Comparison of ENCODE assay signal across 27 cellular contexts in genomic region chr14:94751956-94752355, GRCh38. TPM values are rescaled to one million over a fixed set of nuclear protein-coding genes. Genes with fewer than 3 reads are reported as not detected.
"Had no signal": no experiment of that assay in that cellular context is flagged by ENCODE, and none has a peak within 500 bp of the region (broad histone marks: within the 10 kb centered on the region; RNA-seq: fewer than 3 reads in every experiment).

No MANE protein-coding gene starts in this region.

- H3K4me3 ChIP-seq: prostate gland, stomach, testis, tibial artery had no signal

- H2AFZ ChIP-seq: parathyroid adenoma had no signal

- H3K27ac ChIP-seq: neutrophil, parathyroid adenoma, prostate gland, stomach, testis, tibial artery had no signal

- DNase-seq: cortex of kidney; effector memory CD8-positive, alpha-beta T cell; head of caudate nucleus; mesendoderm; naive thymus-derived CD8-positive, alpha-beta T cell; right cardiac atrium; small intestine; stimulated activated CD4-positive, alpha-beta T cell treated with anti-CD3 and anti-CD28 coated beads, Interleukin-12 subunit alpha, Interleukin-12 subunit beta, amount 100 ng/mL, for 4 hours; stimulated activated CD4-positive, alpha-beta T cell treated with anti-CD3 and anti-CD28 coated beads, Interleukin-1b, Interleukin-23, amount 100 ng/mL, for 48 hours; stimulated activated CD4-positive, alpha-beta T cell treated with anti-CD3 and anti-CD28 coated beads, Interleukin-4, amount 100 ng/mL, for 24 hours; stimulated activated naive CD4-positive, alpha-beta T cell treated with Interleukin-2 at 50 U/mL for 16 hours; stomach; substantia nigra; testis had no signal

- H3K79me2 ChIP-seq: parathyroid adenoma had no signal

- H3K27me3 ChIP-seq: testis had no signal

- H3K4me3 Mint-ChIP-seq: effector memory CD8-positive, alpha-beta T cell; naive thymus-derived CD8-positive, alpha-beta T cell; stimulated activated effector memory CD8-positive, alpha-beta T cell treated with anti-CD3 and anti-CD28 coated beads, Interleukin-12 subunit alpha, Interleukin-12 subunit beta, amount 100 ng/mL, for 72 hours; type B pancreatic cell had no signal

- H3K9me3 Mint-ChIP-seq: effector memory CD8-positive, alpha-beta T cell; naive thymus-derived CD8-positive, alpha-beta T cell; stimulated activated effector memory CD8-positive, alpha-beta T cell treated with anti-CD3 and anti-CD28 coated beads, Interleukin-12 subunit alpha, Interleukin-12 subunit beta, amount 100 ng/mL, for 72 hours; type B pancreatic cell had no signal

- H3K4me1 Mint-ChIP-seq: naive thymus-derived CD8-positive, alpha-beta T cell; stimulated activated effector memory CD8-positive, alpha-beta T cell treated with anti-CD3 and anti-CD28 coated beads, Interleukin-12 subunit alpha, Interleukin-12 subunit beta, amount 100 ng/mL, for 72 hours had no signal

- H3K9me3 ChIP-seq: neutrophil, prostate gland, stomach, testis, tibial artery had no signal

- H3K27ac Mint-ChIP-seq: effector memory CD8-positive, alpha-beta T cell; naive thymus-derived CD8-positive, alpha-beta T cell; stimulated activated effector memory CD8-positive, alpha-beta T cell treated with anti-CD3 and anti-CD28 coated beads, Interleukin-12 subunit alpha, Interleukin-12 subunit beta, amount 100 ng/mL, for 72 hours; type B pancreatic cell had no signal

- H3K36me3 ChIP-seq: neutrophil, prostate gland, stomach, tibial artery had no signal

- H3K4me1 ChIP-seq: parathyroid adenoma, prostate gland, stomach, testis, tibial artery had no signal

- ATAC-seq: effector memory CD8-positive, alpha-beta T cell; naive thymus-derived CD8-positive, alpha-beta T cell; stimulated activated effector memory CD8-positive, alpha-beta T cell treated with anti-CD3 and anti-CD28 coated beads, Interleukin-12 subunit alpha, Interleukin-12 subunit beta, amount 100 ng/mL, for 72 hours had no signal

- H3K36me3 Mint-ChIP-seq: naive thymus-derived CD8-positive, alpha-beta T cell; stimulated activated effector memory CD8-positive, alpha-beta T cell treated with anti-CD3 and anti-CD28 coated beads, Interleukin-12 subunit alpha, Interleukin-12 subunit beta, amount 100 ng/mL, for 72 hours; type B pancreatic cell had no signal

RNA-seq across cellular contexts. Expression of gene GSC, which starts 18.0 kb away (rescaled TPM):
- total RNA-seq: dermis microvascular lymphatic vessel endothelial cell; fibroblast of villous mesenchyme; frontal cortex; glomerular endothelial cell; lung microvascular endothelial cell; myocyte; naive thymus-derived CD8-positive, alpha-beta T cell; renal cortical epithelial cell; right cardiac atrium; stomach had no signal
